In genomic region chr14:95683793-95684192, GRCh38 we compare ENCODE assay signal across 8 cellular contexts. TPM values are rescaled to one million over a fixed set of nuclear protein-coding genes. Genes with fewer than 3 reads are reported as not detected.
A peak's percentile ranks its signal among the peaks of the same experiment; 100 is the strongest.
DNase-seq lines count a peak whose midpoint lies in the region; ATAC-seq and TF ChIP-seq lines count a peak whose summit lies in the region.

No MANE protein-coding gene starts in this region.

- 41 to 56% (median 53%) methylated on average over 3 to 4 of the region's 4 CpGs for WGBS in heart left ventricle, 4 donors
- WGBS in esophagus muscularis mucosa, result 62% methylated on average over 2 of the region's 4 CpGs

- H3K36me3 ChIP-seq in heart left ventricle (no peaks in the 10 kb centered on the region), RWPE2 (ENCODE audit: low read depth) (no peaks in the 10 kb centered on the region), esophagus muscularis mucosa (no peaks in the 10 kb centered on the region)

- TF ChIP-seq CTCF in heart left ventricle (IDR thresholded peaks at IDR 0.05) (peak in 8 of 12 donors; percentile 8 to 50 (median 22)), RWPE2 (IDR thresholded peaks at IDR 0.05; ENCODE audit: poor library complexity, severe bottlenecking) (peak; percentile 32), esophagus muscularis mucosa (IDR thresholded peaks at IDR 0.05) (peak in 1 of 3 experiments; percentile 35)

- ATAC-seq in heart left ventricle (peak in 1 of 4 donors; percentile 24), left ventricle myocardium superior (no peak), RWPE2 (ENCODE audit: low read depth) (no peak), HG02571 (IDR thresholded peaks at IDR 0.05; ENCODE audit: unreplicated experiment) (no peak)

- H3K9me3 ChIP-seq in heart left ventricle, result no peaks in the 10 kb centered on the region
- H3K9me3 ChIP-seq in RWPE2 (ENCODE audit: severe bottlenecking), result no peaks in the 10 kb centered on the region
- H3K9me3 ChIP-seq in esophagus muscularis mucosa, result no peaks in the 10 kb centered on the region

- H3K27ac ChIP-seq in heart left ventricle (no peak overlapping the region), RWPE2 (ENCODE audit: poor library complexity, severe bottlenecking) (no peak overlapping the region), esophagus muscularis mucosa (replicated peaks in 1 of 4) (no peak overlapping the region)

- no peak overlapping the region for H3K4me3 ChIP-seq in heart left ventricle
- H3K4me3 ChIP-seq in RWPE2 (ENCODE audit: severe bottlenecking), result no peak overlapping the region
- H3K4me3 ChIP-seq in esophagus muscularis mucosa, result no peak overlapping the region

- intact Hi-C loops in heart left ventricle (cut with DNase I) (loop anchor here in 1 of 10 donors (10.0 kb wide), 1 partner anchor 119 kb away; no protein-coding TSS in a partner anchor), left ventricle myocardium superior (cut with micrococcal nuclease) (no loop called here), esophagus muscularis mucosa (cut with DNase I) (no loop called here)

- no peak for TF ChIP-seq EP300 in esophagus muscularis mucosa (IDR thresholded peaks at IDR 0.05)

- DNase-seq in heart left ventricle (no peak), left ventricle myocardium superior (no peak), RWPE2 (ENCODE audit: low spot score) (no peak), erythroblast (lab: John Stamatoyannopoulos, UW) (peak; percentile 33 to 61), anterior cingulate cortex (lab: John Stamatoyannopoulos, UW) (no peak), esophagus muscularis mucosa (ENCODE audit: extremely low spot score) (no peak)
- DNase-seq in stimulated activated CD4-positive, alpha-beta T cell treated with anti-CD3 and anti-CD28 coated beads, TNF-alpha, amount 100 ng/mL, for 24 hours (ENCODE audit: low read depth in 3 of 3), result peak; percentile 6 to 10 (median 6)

- no peaks in the 10 kb centered on the region for H3K4me1 ChIP-seq in heart left ventricle
- H3K4me1 ChIP-seq in RWPE2 (ENCODE audit: insufficient read depth, poor library complexity, severe bottlenecking), result no peaks in the 10 kb centered on the region
- H3K4me1 ChIP-seq in esophagus muscularis mucosa, result no peaks in the 10 kb centered on the region

- TF ChIP-seq POLR2A in heart left ventricle (IDR thresholded peaks at IDR 0.05), result no peak
- no peak for TF ChIP-seq POLR2A in erythroblast (IDR thresholded peaks at IDR 0.05; ENCODE audit: low read length)
- no peak for TF ChIP-seq POLR2A in esophagus muscularis mucosa (IDR thresholded peaks at IDR 0.05; ENCODE audit: low read depth)

- H3K27me3 ChIP-seq in heart left ventricle, result peaks cover 0 to 42% (median 0%) of the 10 kb centered on the region in 9 donors
- H3K27me3 ChIP-seq in RWPE2 (ENCODE audit: insufficient read depth, poor library complexity, severe bottlenecking), result peaks cover 6% of the 10 kb centered on the region
- peaks cover 0 to 35% (median 0%) of the 10 kb centered on the region in 4 donors for H3K27me3 ChIP-seq in esophagus muscularis mucosa

RNA-seq across cellular contexts. Expression of gene TCL1B, which starts 2.4 kb away (rescaled TPM):
- total RNA-seq in heart left ventricle (not detected), left ventricle myocardium superior (not detected), esophagus muscularis mucosa (not detected)
- not detected for polyA plus RNA-seq in heart left ventricle

RNA-seq across cellular contexts. Expression of gene TCL1A, which starts 30.1 kb away (rescaled TPM):
- not detected for total RNA-seq in heart left ventricle
- polyA plus RNA-seq in heart left ventricle, result under 1 TPM in 1 of 2 donors, not detected in 1; 0.26 TPM
- not detected for total RNA-seq in left ventricle myocardium superior
- under 1 TPM in 1 of 4 donors, not detected in 3; 0.99 TPM for total RNA-seq in esophagus muscularis mucosa

Comparison
In these comparisons a context has a peak if more than half of its experiments do, and no peak if none do; other contexts are left out.
1. DNase-seq: peak in erythroblast (2 of 2) and stimulated activated CD4-positive, alpha-beta T cell treated with anti-CD3 and anti-CD28 coated beads, TNF-alpha, amount 100 ng/mL, for 24 hours (3 of 3); none in heart left ventricle (0 of 5), left ventricle myocardium superior (single experiment), RWPE2 (single experiment), anterior cingulate cortex (0 of 58) and esophagus muscularis mucosa (single experiment).